Comparison of ENCODE assay signal across 8 cellular contexts in the genomic region with DNA sequence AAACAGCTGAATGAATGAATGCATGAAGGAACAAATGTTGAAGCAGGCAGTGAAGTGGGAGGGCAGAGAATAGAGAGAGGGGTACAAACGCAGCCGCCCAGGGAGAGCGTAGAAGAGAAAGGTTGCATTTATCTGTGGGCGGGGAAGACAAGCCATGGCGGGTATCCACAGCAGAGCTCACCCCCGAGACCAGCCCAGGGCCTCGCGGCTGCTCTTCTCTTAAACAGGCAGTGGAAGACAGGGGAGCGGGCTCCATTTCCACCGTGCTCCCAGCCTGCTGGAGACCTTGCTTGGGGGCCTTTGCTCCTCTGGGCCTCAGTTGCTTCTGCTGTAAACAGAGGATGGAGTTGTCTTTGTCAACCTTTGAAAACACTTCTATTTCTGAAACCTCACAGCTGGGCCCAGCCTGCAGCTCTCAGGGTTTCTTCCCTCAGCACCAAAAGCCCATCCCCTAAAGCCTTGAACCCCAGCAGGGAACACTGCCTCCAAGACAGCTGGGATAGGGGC.
DNase-seq lines count a peak whose midpoint lies in the region; ATAC-seq and TF ChIP-seq lines count a peak whose summit lies in the region.
"Had no signal": no experiment of that assay in that cellular context is flagged by ENCODE, and none has a peak within 500 bp of the region (broad histone marks: within the 10 kb centered on the region; RNA-seq: fewer than 3 reads in every experiment).

No MANE protein-coding gene starts in this region.

- H3K4me2 ChIP-seq in DND-41 (ENCODE audit: insufficient read depth, low read length) = 0 out of 2 replicates have a peak overlapping the region, but pooled peaks have one; percentile 16

- ATAC-seq in DND-41 (ENCODE audit: insufficient read depth, low read depth) (peak; percentile 3; the same call in 1 of the 3 replicates), GM21619 (IDR thresholded peaks at IDR 0.05; ENCODE audit: unreplicated experiment) (peak; percentile 1), upper lobe of left lung (ENCODE audit: low FRiP score in 2 of 2) (no peak)
- peak in 1 of 2 donors; percentile 17 for ATAC-seq in naive thymus-derived CD8-positive, alpha-beta T cell

- peaks cover 0 to 9% (median 2%) of the 10 kb centered on the region in 3 donors for H3K36me3 Mint-ChIP-seq in naive thymus-derived CD8-positive, alpha-beta T cell

- no peaks in the 10 kb centered on the region for H3K79me2 ChIP-seq in DND-41 (ENCODE audit: insufficient read depth, low read length)
- H3K79me2 ChIP-seq: parathyroid adenoma had no signal

- 85% methylated on average over 10 of the region's 10 CpGs for WGBS in upper lobe of left lung, 2 donors
- WGBS in esophagus muscularis mucosa = 86% methylated on average over 10 of the region's 10 CpGs

- H4K20me1 ChIP-seq in DND-41 (ENCODE audit: insufficient read depth, low read length) = peaks cover 33% of the 10 kb centered on the region

- TF ChIP-seq EP300 in upper lobe of left lung (IDR thresholded peaks at IDR 0.05) (no peak), esophagus muscularis mucosa (IDR thresholded peaks at IDR 0.05) (no peak)

- H3K4me3 ChIP-seq in DND-41 (ENCODE audit: low read depth in 1 of 2, low read length in 2 of 2) (no peak overlapping the region), upper lobe of left lung (no peak overlapping the region), esophagus muscularis mucosa (no peak overlapping the region)

- no peaks in the 10 kb centered on the region for H3K36me3 ChIP-seq in DND-41 (ENCODE audit: insufficient read depth, low read length)
- no peaks in the 10 kb centered on the region for H3K36me3 ChIP-seq in upper lobe of left lung
- H3K36me3 ChIP-seq in esophagus muscularis mucosa = no peaks in the 10 kb centered on the region

- H3K9me3 Mint-ChIP-seq in naive thymus-derived CD8-positive, alpha-beta T cell = peaks cover 0 to 10% (median 0%) of the 10 kb centered on the region in 9 donors

- no peak overlapping the region for H3K9ac ChIP-seq in DND-41 (ENCODE audit: low read depth, low read length)
- H3K9ac ChIP-seq: parathyroid adenoma had no signal

- POLR2A ChIA-PET in naive thymus-derived CD8-positive, alpha-beta T cell (lab: Charles Lee) = interaction anchor here (1.2 to 4.2 kb wide), 7 partner anchors 7 to 82 kb away, joined by 3 to 24 read pairs (median 10); no protein-coding TSS in a partner anchor

- H3K4me1 Mint-ChIP-seq in naive thymus-derived CD8-positive, alpha-beta T cell = peaks cover 22 to 64% (median 48%) of the 10 kb centered on the region in 4 donors

- intact Hi-C loops in esophagus muscularis mucosa (cut with DNase I) = no loop called here

- no peaks in the 10 kb centered on the region for H3K27me3 Mint-ChIP-seq in naive thymus-derived CD8-positive, alpha-beta T cell

- H3K27ac Mint-ChIP-seq in naive thymus-derived CD8-positive, alpha-beta T cell = peak overlapping the region in 3 of 10 donors; percentile 19 to 82 (median 59)

- no peak overlapping the region for H2AFZ ChIP-seq in DND-41 (ENCODE audit: low read depth, low read length)
- H2AFZ ChIP-seq: parathyroid adenoma had no signal

- H3K27ac ChIP-seq in DND-41 (ENCODE audit: low read length) (no peak overlapping the region), upper lobe of left lung (peak overlapping the region in 2 of 4 donors; percentile 74 to 80), esophagus muscularis mucosa (replicated peaks in 1 of 4) (no peak overlapping the region)
- H3K27ac ChIP-seq: parathyroid adenoma had no signal

- TF ChIP-seq CTCF in DND-41 (IDR thresholded peaks at IDR 0.05; ENCODE audit: borderline replicate concordance, extremely low read depth, low read length, poor library complexity, severe bottlenecking) = no peak
- TF ChIP-seq CTCF in upper lobe of left lung (IDR thresholded peaks at IDR 0.05) = no peak
- TF ChIP-seq CTCF in esophagus muscularis mucosa (IDR thresholded peaks at IDR 0.05) = no peak

- H3K4me3 Mint-ChIP-seq in naive thymus-derived CD8-positive, alpha-beta T cell = peak overlapping the region in 8 of 10 donors; percentile 14 to 85 (median 71)

- DNase-seq in DND-41 (no peak), RPMI8226 (peak; percentile 56), upper lobe of left lung (no peak), esophagus muscularis mucosa (ENCODE audit: extremely low spot score) (no peak), dermis blood vessel endothelial cell (no peak)
- no peak for DNase-seq in naive thymus-derived CD8-positive, alpha-beta T cell

- H3K27me3 ChIP-seq in DND-41 (ENCODE audit: insufficient read depth, low read length, poor library complexity) (peaks cover 8% of the 10 kb centered on the region), upper lobe of left lung (no peaks in the 10 kb centered on the region), esophagus muscularis mucosa (no peaks in the 10 kb centered on the region)

- H3K9me3 ChIP-seq in DND-41 (ENCODE audit: insufficient read depth, low read length, severe bottlenecking) = no peaks in the 10 kb centered on the region
- H3K9me3 ChIP-seq in upper lobe of left lung = no peaks in the 10 kb centered on the region
- peaks cover 0 to 6% (median 0%) of the 10 kb centered on the region in 4 donors for H3K9me3 ChIP-seq in esophagus muscularis mucosa

- peaks cover 20% of the 10 kb centered on the region for H3K4me1 ChIP-seq in DND-41 (ENCODE audit: insufficient read depth, low read length)
- H3K4me1 ChIP-seq in upper lobe of left lung = peaks cover 32 to 51% (median 40%) of the 10 kb centered on the region in 4 donors
- peaks cover 19 to 36% (median 34%) of the 10 kb centered on the region in 4 donors for H3K4me1 ChIP-seq in esophagus muscularis mucosa
- H3K4me1 ChIP-seq: parathyroid adenoma had no signal

- TF ChIP-seq POLR2A in upper lobe of left lung (IDR thresholded peaks at IDR 0.05) (no peak), esophagus muscularis mucosa (IDR thresholded peaks at IDR 0.05; ENCODE audit: low read depth) (no peak)

Comparison
In these comparisons a context has a peak if more than half of its experiments do, and no peak if none do; other contexts are left out.
1. ATAC-seq: peak in DND-41 (single experiment) and GM21619 (single experiment); none in upper lobe of left lung (0 of 2).